ENCODE assay signal across 8 cellular contexts in the genomic region with DNA sequence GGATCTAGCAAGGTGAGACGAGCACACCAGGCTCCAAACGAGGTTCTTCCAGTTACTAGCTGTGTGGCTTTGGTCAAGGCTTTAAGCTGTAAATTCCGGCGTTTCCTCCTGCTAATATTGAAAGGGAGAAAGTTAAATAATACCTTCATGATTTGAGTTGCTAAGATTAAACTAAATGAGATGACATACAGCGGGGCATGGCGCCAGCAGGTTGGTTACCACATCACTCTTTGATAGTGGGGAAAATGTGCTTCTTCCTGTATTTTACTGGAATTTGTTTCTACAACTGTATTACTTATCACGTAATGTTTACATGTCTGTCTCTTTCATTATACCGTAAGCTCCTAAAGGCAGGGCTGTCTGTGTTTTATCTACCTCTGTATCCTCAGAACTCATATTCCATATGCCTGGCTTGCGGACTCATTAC. TPM values are rescaled to one million over a fixed set of nuclear protein-coding genes. Genes with fewer than 3 reads are reported as not detected.
A peak's percentile ranks its signal among the peaks of the same experiment; 100 is the strongest.
DNase-seq lines count a peak whose midpoint lies in the region; TF ChIP-seq lines count a peak whose summit lies in the region.

No MANE protein-coding gene starts in this region.

- H3K4me3 Mint-ChIP-seq in CD8-positive, alpha-beta memory T cell: peak overlapping the region; percentile 96 to 100 (median 100)
- peak overlapping the region; percentile 98 for H3K4me3 Mint-ChIP-seq in mesothelial cell of epicardium

- H3K4me1 Mint-ChIP-seq in CD8-positive, alpha-beta memory T cell: peaks cover 37 to 49% (median 37%) of the 10 kb centered on the region in 3 donors
- peaks cover 19% of the 10 kb centered on the region for H3K4me1 Mint-ChIP-seq in mesothelial cell of epicardium

- H3K36me3 ChIP-seq in CD8-positive, alpha-beta memory T cell (ENCODE audit: insufficient read depth, low read length): no peaks in the 10 kb centered on the region

- peaks cover 24% of the 10 kb centered on the region for H3K4me1 ChIP-seq in CD8-positive, alpha-beta memory T cell (ENCODE audit: insufficient read depth, low read length)

- peaks cover 0 to 33% (median 6%) of the 10 kb centered on the region in 3 donors for H3K36me3 Mint-ChIP-seq in CD8-positive, alpha-beta memory T cell
- peaks cover 10% of the 10 kb centered on the region for H3K36me3 Mint-ChIP-seq in mesothelial cell of epicardium

- TF ChIP-seq CTCF in mesothelial cell of epicardium (IDR thresholded peaks at IDR 0.05; ENCODE audit: unreplicated experiment): no peak

- CTCF ChIA-PET in CD8-positive, alpha-beta memory T cell (lab: Charles Lee): interaction anchor here (1.0 to 6.0 kb wide), 8 partner anchors 11 to 297 kb away, joined by 3 to 63 read pairs (median 4); partner anchors contain the start of genes C6orf89, MTCH1 and PIM1

- H3K9me3 Mint-ChIP-seq in CD8-positive, alpha-beta memory T cell: no peaks in the 10 kb centered on the region
- no peaks in the 10 kb centered on the region for H3K9me3 Mint-ChIP-seq in mesothelial cell of epicardium

- no peak for DNase-seq in CD8-positive, alpha-beta memory T cell
- DNase-seq in LoVo (ENCODE audit: low spot score) (peak; percentile 11), mesothelial cell of epicardium (ENCODE audit: low spot score in 2 of 2, unreplicated experiment in 2 of 2) (no peak), GM19240 (ENCODE audit: insufficient read length, low spot score) (no peak), T-helper 9 cell (no peak), cerebellar nuclear complex (lab: John Stamatoyannopoulos, UW) (no peak), HCEC 1CT (no peak)

- peaks cover 13 to 17% of the 10 kb centered on the region in 2 donors for H3K27me3 Mint-ChIP-seq in CD8-positive, alpha-beta memory T cell
- peaks cover 5% of the 10 kb centered on the region for H3K27me3 Mint-ChIP-seq in mesothelial cell of epicardium (ENCODE audit: low read depth)

- peak overlapping the region; percentile 89 for H3K27ac ChIP-seq in CD8-positive, alpha-beta memory T cell (ENCODE audit: low read depth, low read length)
- H3K27ac ChIP-seq in cingulate gyrus (ENCODE audit: low read depth, low read length): peak overlapping the region; percentile 93

- peak overlapping the region; percentile 94 to 100 (median 99) for H3K27ac Mint-ChIP-seq in CD8-positive, alpha-beta memory T cell
- H3K27ac Mint-ChIP-seq in mesothelial cell of epicardium: peak overlapping the region; percentile 100

- POLR2A ChIA-PET in CD8-positive, alpha-beta memory T cell (lab: Charles Lee): interaction anchor here (0.6 to 3.6 kb wide), 3 partner anchors 11 to 298 kb away, joined by 3 to 21 read pairs (median 15); partner anchors contain the start of genes C6orf89 and MTCH1

- H3K27me3 ChIP-seq in CD8-positive, alpha-beta memory T cell (ENCODE audit: insufficient read depth, low read length, poor library complexity, severe bottlenecking): peaks cover 2% of the 10 kb centered on the region

- peak overlapping the region; percentile 87 for H3K4me3 ChIP-seq in CD8-positive, alpha-beta memory T cell (ENCODE audit: low read length)

- no peaks in the 10 kb centered on the region for H3K9me3 ChIP-seq in CD8-positive, alpha-beta memory T cell (ENCODE audit: low read length)

RNA-seq across cellular contexts. Expression of gene PPIL1, which starts 0.6 kb away (rescaled TPM):
- total RNA-seq in CD8-positive, alpha-beta memory T cell: 10 to 100 TPM; 66.6 to 68.8 TPM
- 23.3 TPM for polyA plus RNA-seq in CD8-positive, alpha-beta memory T cell
- 32.7 to 34.3 TPM (median 34.2 TPM) in 3 replicates for total RNA-seq in mesothelial cell of epicardium

RNA-seq across cellular contexts. Expression of gene C6orf89, which starts 11.7 kb away (rescaled TPM):
- total RNA-seq in CD8-positive, alpha-beta memory T cell: 10 to 100 TPM; 37.4 to 40.0 TPM
- 51.6 TPM for polyA plus RNA-seq in CD8-positive, alpha-beta memory T cell
- total RNA-seq in mesothelial cell of epicardium: 39.1 to 42.0 TPM (median 39.7 TPM) in 3 replicates

RNA-seq across cellular contexts. Expression of gene CPNE5, which starts 34.8 kb away (rescaled TPM):
- under 1 TPM; 0.29 to 0.59 TPM for total RNA-seq in CD8-positive, alpha-beta memory T cell
- polyA plus RNA-seq in CD8-positive, alpha-beta memory T cell: 0.44 TPM
- 0.51 to 1.7 TPM (median 1.2 TPM) in 3 replicates for total RNA-seq in mesothelial cell of epicardium
